In the genomic region with DNA sequence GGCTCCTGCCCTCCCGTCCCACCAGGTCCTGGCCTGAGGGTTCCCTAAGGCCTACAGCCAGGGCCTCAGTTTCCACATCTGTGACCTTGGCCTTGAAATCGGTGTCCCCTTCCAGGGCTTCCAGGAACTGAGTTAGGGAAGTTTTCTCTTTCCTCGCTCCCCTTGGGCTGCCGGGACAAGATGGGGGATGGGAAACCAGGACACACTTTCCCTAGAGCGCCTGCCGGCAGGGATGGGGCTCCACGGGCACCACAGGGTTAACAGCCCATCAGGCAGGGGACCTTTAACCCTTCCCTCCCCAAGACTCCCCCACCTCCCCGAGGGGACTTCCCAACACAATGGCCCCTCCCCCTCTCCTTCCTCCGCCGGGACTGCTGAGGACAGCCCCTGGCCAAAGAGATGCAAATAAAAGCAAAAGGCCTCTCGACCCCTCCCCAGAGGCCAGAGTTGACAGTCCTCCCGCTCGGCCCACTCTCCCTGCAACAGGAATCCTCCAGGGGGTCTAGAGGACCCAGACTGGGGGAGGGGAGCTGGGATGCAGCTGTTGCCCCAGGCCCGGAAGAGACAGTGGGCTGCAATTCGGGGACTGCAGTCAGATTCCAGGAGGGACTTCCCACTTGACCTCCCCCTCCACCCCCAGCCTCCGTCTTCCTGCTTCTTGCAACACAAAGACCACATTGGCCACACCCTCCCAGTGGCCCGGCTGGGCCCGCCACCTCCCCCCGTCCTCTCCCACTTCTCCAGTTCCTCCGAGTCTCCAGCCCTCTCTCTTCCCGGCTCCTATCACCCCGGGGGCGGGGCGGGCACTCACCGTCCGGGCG, we compare ENCODE assay signal across 8 cellular contexts. TPM values are rescaled to one million over a fixed set of nuclear protein-coding genes. Genes with fewer than 3 reads are reported as not detected.
DNase-seq lines count a peak whose midpoint lies in the region; ATAC-seq and TF ChIP-seq lines count a peak whose summit lies in the region.

No MANE protein-coding gene starts in this region.

- peaks cover 24% of the 10 kb centered on the region for H3K4me1 Mint-ChIP-seq in activated T-cell treated with anti-CD3 and anti-CD28 coated beads, Interleukin-2, amount 50 U/mL, for 72 hours (ENCODE audit: low read depth)
- peaks cover 15% of the 10 kb centered on the region for H3K4me1 Mint-ChIP-seq in nephron

- H3K27me3 Mint-ChIP-seq in activated T-cell treated with anti-CD3 and anti-CD28 coated beads, Interleukin-2, amount 50 U/mL, for 72 hours (ENCODE audit: low read depth): no peaks in the 10 kb centered on the region
- H3K27me3 Mint-ChIP-seq in nephron (ENCODE audit: low read depth): peaks cover 6% of the 10 kb centered on the region

- peak; percentile 80 for DNase-seq in GM19238 (ENCODE audit: insufficient read length, low spot score)
- DNase-seq in NCI-H748 (lab: John Stamatoyannopoulos, UW; ENCODE audit: unreplicated experiment): peak; percentile 81
- DNase-seq in activated T-cell treated with anti-CD3 and anti-CD28 coated beads, Interleukin-2, amount 50 U/mL, for 72 hours: peak; percentile 79 to 82
- peak; percentile 98 for DNase-seq in fibroblast of villous mesenchyme (ENCODE audit: low read depth)
- DNase-seq in uterus: peak; percentile 89 to 93

- H3K27me3 ChIP-seq in BLaER1 treated with 17β-estradiol and CSF1 and Interleukin-3, amounts not matched to agents 10 nM and 100 nM: peaks cover 0 to 20% (median 4%) of the 10 kb centered on the region in 11 experiments; a peak in 9 of 22 replicates
- H3K27me3 ChIP-seq in uterus: no peaks in the 10 kb centered on the region

- H3K27ac Mint-ChIP-seq in activated T-cell treated with anti-CD3 and anti-CD28 coated beads, Interleukin-2, amount 50 U/mL, for 72 hours: peak overlapping the region; percentile 56
- peak overlapping the region; percentile 43 to 92 (median 92) for H3K27ac Mint-ChIP-seq in nephron

- H3K9ac ChIP-seq in BLaER1 treated with 17β-estradiol and CSF1 and Interleukin-3, amounts not matched to agents 10 nM and 100 nM: peak overlapping the region; percentile 87 to 99 (median 95)

- peak overlapping the region; percentile 95 to 100 (median 96) for H3K27ac ChIP-seq in BLaER1 treated with 17β-estradiol and CSF1 and Interleukin-3, amounts not matched to agents 10 nM and 100 nM
- H3K27ac ChIP-seq in uterus: peak overlapping the region; percentile 98 to 99

- H3K9me3 ChIP-seq in BLaER1 treated with 17β-estradiol and CSF1 and Interleukin-3, amounts not matched to agents 10 nM and 100 nM (replicated peaks in 1 of 11): no peaks in the 10 kb centered on the region
- no peaks in the 10 kb centered on the region for H3K9me3 ChIP-seq in uterus

- no peaks in the 10 kb centered on the region for H3K9me3 Mint-ChIP-seq in activated T-cell treated with anti-CD3 and anti-CD28 coated beads, Interleukin-2, amount 50 U/mL, for 72 hours
- H3K9me3 Mint-ChIP-seq in nephron: no peaks in the 10 kb centered on the region

- peak; percentile 43 to 69 for TF ChIP-seq POLR2A in uterus (IDR thresholded peaks at IDR 0.05)

- peak overlapping the region; percentile 84 to 92 for H3K4me3 Mint-ChIP-seq in activated T-cell treated with anti-CD3 and anti-CD28 coated beads, Interleukin-2, amount 50 U/mL, for 72 hours
- peak overlapping the region; percentile 79 to 86 (median 85) for H3K4me3 Mint-ChIP-seq in nephron

- intact Hi-C loops in uterus (cut with DNase I; ENCODE audit: low total_unique reads): no loop called here

- ATAC-seq in activated T-cell treated with anti-CD3 and anti-CD28 coated beads, Interleukin-2, amount 50 U/mL, for 72 hours (replicated peaks in 1 of 2): peak; percentile 7 to 9
- ATAC-seq in HG02763 (IDR thresholded peaks at IDR 0.05; ENCODE audit: unreplicated experiment): no peak

- TF ChIP-seq CTCF in fibroblast of villous mesenchyme (IDR thresholded peaks at IDR 0.05; ENCODE audit: insufficient read depth, low read depth, low read length) (no peak), nephron (IDR thresholded peaks at IDR 0.05; ENCODE audit: unreplicated experiment in 3 of 3) (no peak), uterus (IDR thresholded peaks at IDR 0.05) (no peak)

- peak overlapping the region; percentile 87 to 99 (median 93) for H3K4me2 ChIP-seq in BLaER1 treated with 17β-estradiol and CSF1 and Interleukin-3, amounts not matched to agents 10 nM and 100 nM

- peak overlapping the region; percentile 76 to 90 (median 83) for H3K4me3 ChIP-seq in BLaER1 treated with 17β-estradiol and CSF1 and Interleukin-3, amounts not matched to agents 10 nM and 100 nM
- H3K4me3 ChIP-seq in fibroblast of villous mesenchyme (ENCODE audit: low read depth, low read length) (peak overlapping the region; percentile 98), uterus (peak overlapping the region; percentile 24 to 100)

- H3K36me3 Mint-ChIP-seq in activated T-cell treated with anti-CD3 and anti-CD28 coated beads, Interleukin-2, amount 50 U/mL, for 72 hours (ENCODE audit: insufficient read depth in 2 of 2): peaks cover 6 to 11% of the 10 kb centered on the region in 2 donors
- H3K36me3 Mint-ChIP-seq in nephron (ENCODE audit: low read depth): peaks cover 5% of the 10 kb centered on the region

- H4K20me1 ChIP-seq in BLaER1 treated with 17β-estradiol and CSF1 and Interleukin-3, amounts not matched to agents 10 nM and 100 nM: peaks cover 0 to 40% (median 16%) of the 10 kb centered on the region in 11 experiments; a peak in 10 of 22 replicates

- H3K36me3 ChIP-seq in BLaER1 treated with 17β-estradiol and CSF1 and Interleukin-3, amounts not matched to agents 10 nM and 100 nM: peaks cover under 1 to 25% (median 21%) of the 10 kb centered on the region in 11 experiments; a peak in 17 of 22 replicates
- H3K36me3 ChIP-seq in uterus: no peaks in the 10 kb centered on the region

- peaks cover 27 to 62% (median 54%) of the 10 kb centered on the region in 10 experiments for H3K4me1 ChIP-seq in BLaER1 treated with 17β-estradiol and CSF1 and Interleukin-3, amounts not matched to agents 10 nM and 100 nM
- H3K4me1 ChIP-seq in uterus: peaks cover 0 to 5% of the 10 kb centered on the region in 2 donors

RNA-seq across cellular contexts. Expression of gene BBC3, which starts 3.4 kb away (rescaled TPM):
- 10 to 100 TPM; 41.4 to 59.2 TPM for total RNA-seq in activated T-cell treated with anti-CD3 and anti-CD28 coated beads, Interleukin-2, amount 50 U/mL, for 72 hours
- total RNA-seq in fibroblast of villous mesenchyme (6.0 and 14.2 TPM in 2 replicates), uterus (10 to 100 TPM in 1 of 4 donors, 1 to 10 TPM in 3; 3.2 to 11.1 (median 4.8) TPM)

RNA-seq across cellular contexts. Expression of gene CCDC9, which starts 28.8 kb away (rescaled TPM):
- 10 to 100 TPM; 51.6 to 51.7 TPM for total RNA-seq in activated T-cell treated with anti-CD3 and anti-CD28 coated beads, Interleukin-2, amount 50 U/mL, for 72 hours
- total RNA-seq in fibroblast of villous mesenchyme: 7.3 and 8.4 TPM in 2 replicates
- 10 to 100 TPM in 2 of 4 donors, 1 to 10 TPM in 2; 2.6 to 45.4 (median 8.1) TPM for total RNA-seq in uterus

RNA-seq across cellular contexts. Expression of gene INAFM1, which starts 47.1 kb away (rescaled TPM):
- total RNA-seq in activated T-cell treated with anti-CD3 and anti-CD28 coated beads, Interleukin-2, amount 50 U/mL, for 72 hours: 10 to 100 TPM; 19.7 to 21.4 TPM
- total RNA-seq in fibroblast of villous mesenchyme (2.6 and 4.2 TPM in 2 replicates), uterus (10 to 100 TPM in 2 of 4 donors, 1 to 10 TPM in 2; 2.8 to 39.5 (median 13.5) TPM)
